Comparison of ENCODE assay signal across 8 cellular contexts in the genomic region with DNA sequence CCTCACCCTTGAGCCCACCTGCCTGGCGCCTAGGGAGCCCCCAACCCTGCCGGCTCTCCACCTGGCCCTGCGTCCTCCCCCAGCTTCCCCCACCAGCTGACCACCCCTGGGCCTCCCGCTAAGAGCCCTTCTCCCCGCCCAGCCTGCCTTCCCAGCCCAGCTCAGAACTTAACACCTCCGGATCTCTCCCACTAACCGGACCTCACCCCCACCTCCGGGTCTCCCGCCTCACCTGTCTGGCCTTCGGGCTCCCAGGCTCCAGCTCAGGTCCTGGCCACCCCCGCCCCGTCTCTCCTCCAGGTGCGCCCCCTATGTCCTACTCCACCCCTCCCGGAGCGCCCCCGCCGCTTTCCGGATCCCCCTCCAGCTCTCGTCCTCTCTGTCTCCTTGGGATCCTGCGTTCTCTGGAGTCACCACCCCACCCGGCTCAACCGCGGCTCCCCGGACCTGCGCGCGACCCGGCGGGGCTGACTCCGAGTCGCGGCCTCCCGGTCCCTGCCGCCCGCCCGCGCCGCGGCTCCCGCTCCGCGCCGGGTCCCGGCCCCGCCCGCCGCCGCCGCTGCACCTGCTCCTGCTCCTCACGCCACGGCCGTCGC. TPM values are rescaled to one million over a fixed set of nuclear protein-coding genes. Genes with fewer than 3 reads are reported as not detected.
A peak's percentile ranks its signal among the peaks of the same experiment; 100 is the strongest.
DNase-seq lines count a peak whose midpoint lies in the region; ATAC-seq, FAIRE-seq and TF ChIP-seq lines count a peak whose summit lies in the region.

A gene (minus strand): TSS at position 51 of the 596 bp plus-strand sequence. CDS start 568 bp downstream, outside the sequence.

- H3K9ac ChIP-seq in ES-I3 (ENCODE audit: low read depth, low read length) (peak within 1 kb of the TSS; percentile 63), HepG2 (ENCODE audit: insufficient read depth, low read depth, low read length) (0 out of 2 replicates have a peak within 1 kb of the TSS, but pooled peaks have one; percentile 29)

- FAIRE-seq in HepG2 (lab: Jason Lieb, UNC): no peak

- H4K20me1 ChIP-seq in HepG2 (ENCODE audit: insufficient read depth, low read length): no peaks in the 10 kb centered on the region

- H3K4me1 ChIP-seq in ES-I3 (ENCODE audit: insufficient read depth, low read length): no peaks in the 10 kb centered on the region
- 0 out of 2 replicates have a peak, but pooled peaks cover 5% of the 10 kb centered on the region for H3K4me1 ChIP-seq in HepG2 (ENCODE audit: insufficient read depth, low read length)
- H3K4me1 ChIP-seq in tibial artery: peaks cover 0 to 39% (median 16%) of the 10 kb centered on the region in 4 donors

- no TSS peak for BruUV-seq in HepG2 (replicated peaks; lab: Mats Ljungman, UMichigan)

- H3K27me3 ChIP-seq in brain microvascular endothelial cell (replicated peaks): peaks cover 7% of the 10 kb centered on the region
- H3K27me3 ChIP-seq in HepG2 (ENCODE audit: control insufficient read depth in 1 of 2, insufficient read depth in 2 of 2, low read length in 2 of 2): peaks cover 0 to 11% of the 10 kb centered on the region in 2 experiments; a peak in 3 of 5 replicates
- no peaks in the 10 kb centered on the region for H3K27me3 ChIP-seq in tibial artery

- TF ChIP-seq CTCF in brain microvascular endothelial cell (IDR thresholded peaks at IDR 0.05; ENCODE audit: low read depth, low read length, missing control alignments) (no peak), HepG2 (CRISPR knock-in tag; IDR thresholded peaks at IDR 0.05) (no peak), tibial artery (IDR thresholded peaks at IDR 0.05) (no peak)

- no peak for TF ChIP-seq POLR2A in HepG2 (IDR thresholded peaks at IDR 0.05; ENCODE audit: insufficient read depth in 1 of 2, low read depth in 2 of 2, low read length in 2 of 2)

- DNase-seq in Kasumi-1 (lab: John Stamatoyannopoulos, UW) (peak; percentile 37 to 43), brain microvascular endothelial cell (no peak), HepG2 (ENCODE audit: low spot score) (no peak), tibial artery (no peak), MV-4-11 (lab: John Stamatoyannopoulos, UW) (no peak), glomerular visceral epithelial cell (ENCODE audit: extremely low spot score) (no peak)

- H3K4me3 ChIP-seq in brain microvascular endothelial cell (ENCODE audit: low read depth, low read length) (peak within 1 kb of the TSS; percentile 45), HepG2 (replicated peaks in 1 of 3; ENCODE audit: insufficient read depth in 1 of 3, low read depth in 2 of 3, low read length in 3 of 3) (peak within 1 kb of the TSS; percentile 62 to 71 (median 71)), tibial artery (peak within 1 kb of the TSS; percentile 56 to 68)

- H3K79me2 ChIP-seq in HepG2 (ENCODE audit: insufficient read depth, low read length): no peaks in the 10 kb centered on the region

- H3K27ac ChIP-seq in brain microvascular endothelial cell: no peak within 1 kb of the TSS
- H3K27ac ChIP-seq in HepG2 (ENCODE audit: extremely low read length, insufficient read depth, low read length): no peak within 1 kb of the TSS
- H3K27ac ChIP-seq in tibial artery: peak within 1 kb of the TSS; percentile 28 to 58

- H3K4me2 ChIP-seq in HepG2 (ENCODE audit: low read depth, low read length): peak within 1 kb of the TSS; percentile 81

- intact Hi-C loops in HepG2 (cut with micrococcal nuclease; ENCODE audit: unreplicated experiment): no loop called here
- intact Hi-C loops in tibial artery (cut with DNase I; ENCODE audit: low total_unique reads): no loop called here

- H3K9me3 ChIP-seq in ES-I3 (ENCODE audit: control insufficient read depth, insufficient read depth, low read length): no peaks in the 10 kb centered on the region
- no peaks in the 10 kb centered on the region for H3K9me3 ChIP-seq in HepG2 (ENCODE audit: low read length)
- H3K9me3 ChIP-seq in tibial artery: no peaks in the 10 kb centered on the region

- no peak for TF ChIP-seq RAD21 in HepG2 (CRISPR knock-in tag; IDR thresholded peaks at IDR 0.05)

- ATAC-seq in GM21529 (IDR thresholded peaks at IDR 0.05; ENCODE audit: unreplicated experiment) (peak; percentile 46), HepG2 (peak; percentile 7)

- TF ChIP-seq EP300 in HepG2 (IDR thresholded peaks at IDR 0.05; ENCODE audit: low read depth in 2 of 2, low read length in 2 of 2): no peak
- no peak for TF ChIP-seq EP300 in HepG2 (CRISPR knock-in tag; IDR thresholded peaks at IDR 0.05; ENCODE audit: borderline replicate concordance)

- CTCF ChIA-PET in HepG2 (lab: Yijun Ruan, JAX; ENCODE audit: low intra/inter-chr PET ratio, low total read pairs): interaction anchor here (0.6 to 2.0 kb wide), 4 partner anchors 83 to 139 kb away, joined by 3 to 14 read pairs (median 6); no protein-coding TSS in a partner anchor

- no peaks in the 10 kb centered on the region for H3K36me3 ChIP-seq in ES-I3 (ENCODE audit: insufficient read depth, low read length)
- H3K36me3 ChIP-seq in brain microvascular endothelial cell (replicated peaks): no peaks in the 10 kb centered on the region
- no peaks in the 10 kb centered on the region for H3K36me3 ChIP-seq in HepG2 (replicated peaks in 1 of 2; ENCODE audit: control insufficient read depth in 1 of 2, insufficient read depth in 2 of 2, low read length in 2 of 2)
- no peaks in the 10 kb centered on the region for H3K36me3 ChIP-seq in tibial artery

- 8% methylated on average over 20 of the region's 53 CpGs for WGBS in HepG2 (ENCODE audit: low lambda C conversion rate)

- POLR2A ChIA-PET in HepG2 (lab: Yijun Ruan, JAX): interaction anchor here (1.1 kb wide), 1 partner anchor 181 kb away, joined by 3 read pairs; a partner anchor contains a TSS

- in situ Hi-C loops in brain microvascular endothelial cell (cut with HindIII; ENCODE audit: low pct_ligation_motif_present, low sequenced_read_pairs) (no loop called here), HepG2 (cut with HindIII; ENCODE audit: extremely low pct_ligation_motif_present, low pct_unique_long_range_greater_than_20kb) (no loop called here)

- H2AFZ ChIP-seq in HepG2 (ENCODE audit: low read length): no peak within 1 kb of the TSS

TF ChIP-seq in HepG2, 621 proteins besides CTCF, POLR2A, EP300 and RAD21:
- TF ChIP-seq, protein P1, sequence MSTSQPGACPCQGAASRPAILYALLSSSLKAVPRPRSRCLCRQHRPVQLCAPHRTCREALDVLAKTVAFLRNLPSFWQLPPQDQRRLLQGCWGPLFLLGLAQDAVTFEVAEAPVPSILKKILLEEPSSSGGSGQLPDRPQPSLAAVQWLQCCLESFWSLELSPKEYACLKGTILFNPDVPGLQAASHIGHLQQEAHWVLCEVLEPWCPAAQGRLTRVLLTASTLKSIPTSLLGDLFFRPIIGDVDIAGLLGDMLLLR (CRISPR knock-in tag; IDR thresholded peaks at IDR 0.05): 0 out of 2 replicates have a peak, but pooled peaks have one; percentile 1
- TF ChIP-seq, protein P2, sequence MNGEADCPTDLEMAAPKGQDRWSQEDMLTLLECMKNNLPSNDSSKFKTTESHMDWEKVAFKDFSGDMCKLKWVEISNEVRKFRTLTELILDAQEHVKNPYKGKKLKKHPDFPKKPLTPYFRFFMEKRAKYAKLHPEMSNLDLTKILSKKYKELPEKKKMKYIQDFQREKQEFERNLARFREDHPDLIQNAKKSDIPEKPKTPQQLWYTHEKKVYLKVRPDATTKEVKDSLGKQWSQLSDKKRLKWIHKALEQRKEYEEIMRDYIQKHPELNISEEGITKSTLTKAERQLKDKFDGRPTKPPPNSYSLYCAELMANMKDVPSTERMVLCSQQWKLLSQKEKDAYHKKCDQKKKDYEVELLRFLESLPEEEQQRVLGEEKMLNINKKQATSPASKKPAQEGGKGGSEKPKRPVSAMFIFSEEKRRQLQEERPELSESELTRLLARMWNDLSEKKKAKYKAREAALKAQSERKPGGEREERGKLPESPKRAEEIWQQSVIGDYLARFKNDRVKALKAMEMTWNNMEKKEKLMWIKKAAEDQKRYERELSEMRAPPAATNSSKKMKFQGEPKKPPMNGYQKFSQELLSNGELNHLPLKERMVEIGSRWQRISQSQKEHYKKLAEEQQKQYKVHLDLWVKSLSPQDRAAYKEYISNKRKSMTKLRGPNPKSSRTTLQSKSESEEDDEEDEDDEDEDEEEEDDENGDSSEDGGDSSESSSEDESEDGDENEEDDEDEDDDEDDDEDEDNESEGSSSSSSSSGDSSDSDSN (CRISPR knock-in tag; IDR thresholded peaks at IDR 0.05): 0 out of 2 replicates have a peak, but pooled peaks have one; percentile 10
- no peak for TF ChIP-seq FOSL1 (CRISPR knock-in tag; IDR thresholded peaks at IDR 0.05; ENCODE audit: borderline replicate concordance)
TF ChIP-seq in HepG2: peak in this region for 2.

RNA-seq across cellular contexts. Expression of the gene that starts here (rescaled TPM):
- 0.81 and 1.6 TPM in 2 replicates for total RNA-seq in HepG2 (2016; rRNA removed; fragmentation: Illumina TruSeq; extraction: Trizol)
- 0.40 and 0.53 TPM in 2 replicates for total RNA-seq in HepG2 (2016; cell fraction: cytosol; rRNA removed; fragmentation: Illumina TruSeq; extraction: Trizol; ENCODE audit: low read depth)
- total RNA-seq in HepG2 (2016; cell fraction: insoluble cytoplasmic fraction; rRNA removed; fragmentation: Illumina TruSeq; extraction: Trizol): 0.82 and 1.2 TPM in 2 replicates
- 0.83 and 1.3 TPM in 2 replicates for total RNA-seq in HepG2 (2016; cell fraction: membrane; rRNA removed; fragmentation: Illumina TruSeq; extraction: Trizol)
- 0.50 and 0.65 TPM in 2 replicates for total RNA-seq in HepG2 (2016; cell fraction: nucleus; rRNA removed; fragmentation: Illumina TruSeq; extraction: Trizol)
- polyA plus RNA-seq in HepG2 (2011; rRNA removed): 0.38 and 0.52 TPM in 2 replicates
- 0.43 and 0.56 TPM in 2 replicates for polyA plus RNA-seq in HepG2 (2011; cell fraction: cytosol; rRNA removed)
- 0.82 and 0.85 TPM in 2 replicates for polyA plus RNA-seq in HepG2 (2011; cell fraction: nucleus; rRNA removed)
- polyA plus RNA-seq in HepG2 (2012): 0.79 and 0.97 TPM in 2 replicates
- polyA plus RNA-seq in HepG2 (2016; cell fraction: cytosol; fragmentation: Illumina TruSeq; extraction: Trizol; ENCODE audit: low read depth): 0.18 and 0.51 TPM in 2 replicates
- 0.80 and 0.87 TPM in 2 replicates for polyA plus RNA-seq in HepG2 (2016; cell fraction: insoluble cytoplasmic fraction; fragmentation: Illumina TruSeq; extraction: Trizol; ENCODE audit: low read depth)
- polyA plus RNA-seq in HepG2 (2016; cell fraction: membrane; fragmentation: Illumina TruSeq; extraction: Trizol; ENCODE audit: low read depth): 0.63 and 0.69 TPM in 2 replicates
- polyA plus RNA-seq in HepG2 (2016; cell fraction: nucleus; fragmentation: Illumina TruSeq; extraction: Trizol; ENCODE audit: insufficient read depth, low read depth): 1.6 and 1.8 TPM in 2 replicates
- polyA minus RNA-seq in HepG2 (2011; rRNA and poly(A)+ RNA removed; ENCODE audit: low replicate concordance): 1.8 and 4.9 TPM in 2 replicates
- 0.49 and 1.8 TPM in 2 replicates for polyA minus RNA-seq in HepG2 (2011; cell fraction: cytosol; rRNA and poly(A)+ RNA removed)
- polyA minus RNA-seq in HepG2 (2011; cell fraction: nucleus; rRNA and poly(A)+ RNA removed): 0.26 and 0.75 TPM in 2 replicates

Comparison
In these comparisons a context has a peak if more than half of its experiments do, and no peak if none do; other contexts are left out.
1. DNase-seq: peak in Kasumi-1 (2 of 2); none in brain microvascular endothelial cell (single experiment), HepG2 (single experiment), tibial artery (0 of 2), MV-4-11 (single experiment) and glomerular visceral epithelial cell (single experiment).
2. H3K27ac ChIP-seq: peak in tibial artery (2 of 2); none in brain microvascular endothelial cell (single experiment) and HepG2 (single experiment).
3. Peak in every context shown above with its lines, with median percentiles within 50 percentile points of each other: H3K4me3 ChIP-seq.